1 cellular context compared by ENCODE assay signal in genomic region chr15:89110060-89110459, GRCh38.
TF ChIP-seq lines count a peak whose summit lies in the region.

No MANE protein-coding gene starts in this region.

TF ChIP-seq in GM23338, 12 proteins besides CTCF, POLR2A, EP300 and RAD21 (continued from another document):
- TF ChIP-seq ZNF462 (CRISPR knock-in tag; IDR thresholded peaks at IDR 0.05): no peak
- no peak for TF ChIP-seq REST (IDR thresholded peaks at IDR 0.05; ENCODE audit: unreplicated experiment)
- TF ChIP-seq ETS1 (IDR thresholded peaks at IDR 0.05): no peak
